Comparison of ENCODE assay signal across 11 cellular contexts in genomic region chr2:189204322-189204941, GRCh38. TPM values are rescaled to one million over a fixed set of nuclear protein-coding genes. Genes with fewer than 3 reads are reported as not detected.
DNase-seq lines count a peak whose midpoint lies in the region; ATAC-seq, FAIRE-seq and TF ChIP-seq lines count a peak whose summit lies in the region.
"Had no signal": no experiment of that assay in that cellular context is flagged by ENCODE, and none has a peak within 500 bp of the region (broad histone marks: within the 10 kb centered on the region; RNA-seq: fewer than 3 reads in every experiment).

No MANE protein-coding gene starts in this region.

- no peaks in the 10 kb centered on the region for H3K79me2 ChIP-seq in hepatocyte

- H3K4me1 ChIP-seq in A549 (peaks cover 72% of the 10 kb centered on the region), hepatocyte (ENCODE audit: insufficient read depth) (peaks cover 8% of the 10 kb centered on the region)

- H3K4me3 ChIP-seq in A549: peak overlapping the region; percentile 51
- no peak overlapping the region for H3K4me3 ChIP-seq in hepatocyte
- H3K4me3 ChIP-seq in H7 (ENCODE audit: insufficient read depth, low read depth, low read length): no peak overlapping the region

- H3K4me2 ChIP-seq in A549: peak overlapping the region; percentile 80
- peak overlapping the region; percentile 60 for H3K4me2 ChIP-seq in hepatocyte

- POLR2A ChIA-PET in A549 (lab: Yijun Ruan, JAX): interaction anchor here (0.7 to 3.4 kb wide), 2 partner anchors 25 to 48 kb away, joined by 4 to 22 read pairs; partner anchors contain the start of gene COL5A2

- H3K36me3 ChIP-seq in hepatocyte (replicated peaks; ENCODE audit: insufficient read depth, low read depth) (no peaks in the 10 kb centered on the region), H7 (replicated peaks; ENCODE audit: control insufficient read depth, insufficient read depth, low read length) (no peaks in the 10 kb centered on the region)

- no peaks in the 10 kb centered on the region for H3K9me3 ChIP-seq in A549
- H3K9me3 ChIP-seq in hepatocyte (ENCODE audit: low read depth): no peaks in the 10 kb centered on the region

- DNase-seq in A549 (ENCODE audit: low read depth in 1 of 2, low spot score in 1 of 2): peak in 1 of 2 experiments; percentile 53
- no peak for DNase-seq in H54 (ENCODE audit: insufficient read length, low spot score)
- DNase-seq in hepatocyte (ENCODE audit: low spot score): no peak
- DNase-seq in left cardiac atrium: no peak
- no peak for DNase-seq in H7
- no peak for DNase-seq in NCI-H1436 (lab: John Stamatoyannopoulos, UW)
- DNase-seq: Karpas-422, midbrain had no signal

- peak overlapping the region; percentile 7 for H3K27ac Mint-ChIP-seq in activated T-helper 17 cell treated with anti-CD3 and anti-CD28 coated beads, Interleukin-2, amount 50 U/mL, for 72 hours

- ATAC-seq in A549 (peak; percentile 59 to 68), left cardiac atrium (no peak), GM19324 (IDR thresholded peaks at IDR 0.05; ENCODE audit: low FRiP score, unreplicated experiment) (no peak)
- ATAC-seq in activated T-helper 17 cell treated with anti-CD3 and anti-CD28 coated beads, Interleukin-2, amount 50 U/mL, for 72 hours (replicated peaks): peak; percentile 71

- H3K27ac ChIP-seq in A549: peak overlapping the region; percentile 88 to 96
- peak overlapping the region; percentile 8 for H3K27ac ChIP-seq in hepatocyte
- H3K27ac ChIP-seq: C4-2B had no signal

- FAIRE-seq in A549 (lab: Jason Lieb, UNC) (peak; percentile 94), H54 (lab: Jason Lieb, UNC) (peak; percentile 95)

- TF ChIP-seq EP300 in A549 (IDR thresholded peaks at IDR 0.05): no peak

- TF ChIP-seq CTCF in A549 (IDR thresholded peaks at IDR 0.05) (no peak), hepatocyte (IDR thresholded peaks at IDR 0.05; ENCODE audit: poor library complexity) (no peak)

- no peaks in the 10 kb centered on the region for H3K36me3 Mint-ChIP-seq in activated T-helper 17 cell treated with anti-CD3 and anti-CD28 coated beads, Interleukin-2, amount 50 U/mL, for 72 hours (ENCODE audit: low read depth)

- no peaks in the 10 kb centered on the region for H3K9me3 Mint-ChIP-seq in activated T-helper 17 cell treated with anti-CD3 and anti-CD28 coated beads, Interleukin-2, amount 50 U/mL, for 72 hours

- H3K9me2 ChIP-seq in hepatocyte (replicated peaks; ENCODE audit: insufficient read depth): no peaks in the 10 kb centered on the region

- H3K4me3 Mint-ChIP-seq in activated T-helper 17 cell treated with anti-CD3 and anti-CD28 coated beads, Interleukin-2, amount 50 U/mL, for 72 hours: peak overlapping the region; percentile 63

- H3K4me1 Mint-ChIP-seq in activated T-helper 17 cell treated with anti-CD3 and anti-CD28 coated beads, Interleukin-2, amount 50 U/mL, for 72 hours: peaks cover 7% of the 10 kb centered on the region

- no peak for TF ChIP-seq RAD21 in A549 (conservative IDR thresholded peaks at IDR 0.05 in 1 of 2, IDR thresholded peaks at IDR 0.05 in 1 of 2)

- peaks cover 5% of the 10 kb centered on the region for H3K27me3 Mint-ChIP-seq in activated T-helper 17 cell treated with anti-CD3 and anti-CD28 coated beads, Interleukin-2, amount 50 U/mL, for 72 hours

- no peaks in the 10 kb centered on the region for H4K20me1 ChIP-seq in hepatocyte (ENCODE audit: insufficient read depth, poor library complexity, severe bottlenecking)

- no peak overlapping the region for H2AFZ ChIP-seq in hepatocyte

- H3K27me3 ChIP-seq in hepatocyte (no peaks in the 10 kb centered on the region), H7 (ENCODE audit: control insufficient read depth, insufficient read depth, low read length) (no peaks in the 10 kb centered on the region)

- WGBS in A549 (ENCODE audit: missing lambda C conversion rate): 14% methylated on average over 3 of the region's 3 CpGs
- 72% methylated on average over 3 of the region's 3 CpGs for WGBS in hepatocyte (ENCODE audit: low lambda C conversion rate, missing lambda C conversion rate)

- CTCF ChIA-PET in A549 (lab: Yijun Ruan, JAX): interaction anchor here (0.7 to 2.3 kb wide), 7 partner anchors 11 to 83 kb away, joined by 3 to 9 read pairs (median 3); partner anchors contain the start of gene COL5A2

- intact Hi-C loops in left cardiac atrium (cut with DNase I): no loop called here

- TF ChIP-seq POLR2A in A549 (IDR thresholded peaks at IDR 0.05; ENCODE audit: low read length) (no peak), H54 (IDR thresholded peaks at IDR 0.05; ENCODE audit: low read depth, low read length) (no peak)

TF ChIP-seq in A549, 52 proteins besides CTCF, POLR2A, EP300 and RAD21:
- TF ChIP-seq NFE2L2 (conservative IDR thresholded peaks at IDR 0.05; ENCODE audit: low read length): no peak
- peak; percentile 71 for TF ChIP-seq JUNB (IDR thresholded peaks at IDR 0.05)
- TF ChIP-seq RNF2 (IDR thresholded peaks at IDR 0.05; ENCODE audit: borderline replicate concordance, low read depth): no peak
- peak in 1 of 2 experiments; percentile 34; a peak in 1 of 5 replicates for TF ChIP-seq JUN (IDR thresholded peaks at IDR 0.05)
- no peak for TF ChIP-seq SREBF2 (IDR thresholded peaks at IDR 0.05)
- no peak for TF ChIP-seq FOXS1 (CRISPR knock-in tag; IDR thresholded peaks at IDR 0.05)
- TF ChIP-seq MAX (IDR thresholded peaks at IDR 0.05): peak; percentile 10; the same call in 1 of the 2 replicates
- peak; percentile 83 for TF ChIP-seq FOSL2 (IDR thresholded peaks at IDR 0.05)
- peak; percentile 95 for TF ChIP-seq FOSL2 (CRISPR knock-in tag; IDR thresholded peaks at IDR 0.05)
- TF ChIP-seq MAFK (IDR thresholded peaks at IDR 0.05; ENCODE audit: partially characterized antibody): peak; percentile 83
- no peak for TF ChIP-seq CHD4 (IDR thresholded peaks at IDR 0.05; ENCODE audit: borderline replicate concordance)

RNA-seq across cellular contexts. Expression of gene COL5A2, which starts 24.9 kb away (rescaled TPM):
- polyA plus RNA-seq in A549 (2011; rRNA removed) (215 and 244 TPM in 2 replicates), A549 (2017; fragmentation: RNase III; extraction: RNeasy Plus Mini Kit Qiagen cat#74134 plus additional on column Dnase treatment) (114 to 156 TPM (median 152 TPM) in 3 replicates), hepatocyte (131 and 137 TPM in 2 replicates)
- polyA plus RNA-seq in A549 (2012; cell fraction: cytosol; rRNA removed): 66.7 and 70.8 TPM in 2 replicates
- polyA plus RNA-seq in A549 (2012; cell fraction: nucleus; rRNA removed): 138 and 156 TPM in 2 replicates
- polyA minus RNA-seq in A549 (2011; rRNA and poly(A)+ RNA removed): 199 and 285 TPM in 2 replicates
- under 1 TPM; 0.32 to 0.77 TPM for total RNA-seq in activated T-helper 17 cell treated with anti-CD3 and anti-CD28 coated beads, Interleukin-2, amount 50 U/mL, for 72 hours
- total RNA-seq in hepatocyte (344 and 406 TPM in 2 replicates), left cardiac atrium (10 to 100 TPM; 21.0 to 29.9 TPM)
- total RNA-seq in H7 (2014; rRNA removed; shearing (Covaris generic)): 130 and 149 TPM in 2 replicates

Comparison
In these comparisons a context has a peak if more than half of its experiments do, and no peak if none do; other contexts are left out.
1. ATAC-seq: peak in A549 (2 of 2) and activated T-helper 17 cell treated with anti-CD3 and anti-CD28 coated beads, Interleukin-2, amount 50 U/mL, for 72 hours (single experiment); none in left cardiac atrium (0 of 2) and GM19324 (single experiment).
2. RNA of gene COL5A2, which starts 24.9 kb away (total RNA-seq): 344 to 406 TPM in hepatocyte, 130 to 149 TPM in H7 and 21.0 to 29.9 TPM in left cardiac atrium; 0.32 to 0.77 TPM in activated T-helper 17 cell treated with anti-CD3 and anti-CD28 coated beads, Interleukin-2, amount 50 U/mL, for 72 hours; every median in the first group is over 10 times any median in the second.